Comparison of ENCODE assay signal across 15 cellular contexts in the genomic region with DNA sequence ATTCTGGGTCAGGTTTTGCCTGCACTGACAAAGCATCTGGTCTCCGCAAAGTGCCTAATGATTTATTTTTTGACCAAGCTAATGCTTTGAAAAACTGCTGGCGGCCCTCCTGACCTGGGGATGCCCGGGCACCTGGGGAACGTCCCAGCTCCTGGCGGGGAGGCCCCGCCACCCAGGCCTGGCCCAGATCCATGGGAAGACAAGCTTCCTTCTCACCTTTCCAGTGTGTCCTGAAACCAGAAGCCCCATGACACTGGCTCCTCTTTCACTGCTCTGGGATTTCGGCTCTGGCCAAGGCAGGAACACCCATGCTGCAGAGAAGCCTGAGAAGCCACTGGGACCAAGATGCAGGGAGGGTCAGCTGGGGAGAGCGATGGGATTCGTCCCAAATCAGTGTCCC.
A peak's percentile ranks its signal among the peaks of the same experiment; 100 is the strongest.
DNase-seq lines count a peak whose midpoint lies in the region; TF ChIP-seq lines count a peak whose summit lies in the region.
"Had no signal": no experiment of that assay in that cellular context is flagged by ENCODE, and none has a peak within 500 bp of the region (broad histone marks: within the 10 kb centered on the region; RNA-seq: fewer than 3 reads in every experiment).

No MANE protein-coding gene starts in this region.

- peaks cover 59% of the 10 kb centered on the region for H3K4me1 Mint-ChIP-seq in osteocyte (ENCODE audit: unreplicated experiment)

- no peak overlapping the region for H3K4me3 Mint-ChIP-seq in osteocyte (ENCODE audit: unreplicated experiment)
- H3K4me3 Mint-ChIP-seq: CD14-positive monocyte; CD4-positive, alpha-beta memory T cell; GM23338 had no signal

- H3K27me3 ChIP-seq in right atrium auricular region (no peaks in the 10 kb centered on the region), left ventricle myocardium inferior (ENCODE audit: low read depth) (no peaks in the 10 kb centered on the region), skeletal muscle tissue (ENCODE audit: control insufficient read depth in 3 of 3, insufficient read depth in 3 of 3, low read length in 3 of 3) (no peaks in the 10 kb centered on the region)
- H3K27me3 ChIP-seq: BLaER1 had no signal

- peak overlapping the region; percentile 91 to 96 for H3K27ac ChIP-seq in right atrium auricular region
- no peak overlapping the region for H3K27ac ChIP-seq in left ventricle myocardium inferior (replicated peaks)
- H3K27ac ChIP-seq in skeletal muscle tissue (ENCODE audit: low read depth, low read length), result peak overlapping the region; percentile 95
- H3K27ac ChIP-seq: BLaER1 had no signal

- H3K4me3 ChIP-seq in right atrium auricular region, result no peak overlapping the region
- H3K4me3 ChIP-seq in left ventricle myocardium inferior, result no peak overlapping the region
- H3K4me3 ChIP-seq in skeletal muscle tissue (ENCODE audit: low read length in 3 of 3), result peak overlapping the region in 2 of 3 donors; percentile 2 to 42
- H3K4me3 ChIP-seq: BLaER1, GM12878, GM23338 had no signal

- DNase-seq in right atrium auricular region (ENCODE audit: low spot score), result no peak
- no peak for DNase-seq in left ventricle myocardium inferior
- DNase-seq in osteocyte (ENCODE audit: extremely low spot score, unreplicated experiment), result no peak
- DNase-seq in stimulated activated CD4-positive, alpha-beta T cell treated with anti-CD3 and anti-CD28 coated beads, Interleukin-2, amount 100 ng/mL, for 24 hours, result no peak
- DNase-seq in NOMO-1 treated with dmso at 0.1 percent for 144 hours (lab: John Stamatoyannopoulos, UW; ENCODE audit: unreplicated experiment), result no peak
- no peak for DNase-seq in RKO (ENCODE audit: low spot score)
- DNase-seq: 8988T; CD4-positive, alpha-beta memory T cell; DMS53; DND-41 had no signal

- intact Hi-C loops in left ventricle myocardium inferior (cut with micrococcal nuclease), result no loop called here

- H3K36me3 Mint-ChIP-seq in osteocyte (ENCODE audit: unreplicated experiment), result no peaks in the 10 kb centered on the region
- H3K36me3 Mint-ChIP-seq: CD14-positive monocyte; CD4-positive, alpha-beta memory T cell had no signal

- H3K9me3 ChIP-seq in right atrium auricular region, result no peaks in the 10 kb centered on the region
- no peaks in the 10 kb centered on the region for H3K9me3 ChIP-seq in left ventricle myocardium inferior (replicated peaks)
- H3K9me3 ChIP-seq in skeletal muscle tissue (ENCODE audit: control insufficient read depth in 3 of 3, low read length in 3 of 3), result no peaks in the 10 kb centered on the region
- H3K9me3 ChIP-seq: BLaER1 had no signal

- peaks cover 0 to 41% of the 10 kb centered on the region in 2 donors for H3K4me1 ChIP-seq in right atrium auricular region
- peaks cover 32% of the 10 kb centered on the region for H3K4me1 ChIP-seq in left ventricle myocardium inferior
- peaks cover 44 to 56% (median 55%) of the 10 kb centered on the region in 3 donors for H3K4me1 ChIP-seq in skeletal muscle tissue (ENCODE audit: control insufficient read depth in 3 of 3, insufficient read depth in 3 of 3, low read length in 3 of 3)

- no peaks in the 10 kb centered on the region for H3K27me3 Mint-ChIP-seq in osteocyte (ENCODE audit: unreplicated experiment)

- H3K36me3 ChIP-seq in right atrium auricular region (no peaks in the 10 kb centered on the region), left ventricle myocardium inferior (no peaks in the 10 kb centered on the region), skeletal muscle tissue (ENCODE audit: control insufficient read depth in 3 of 3, insufficient read depth in 3 of 3, low read length in 3 of 3) (no peaks in the 10 kb centered on the region)
- H3K36me3 ChIP-seq: BLaER1 had no signal

- H3K9ac ChIP-seq in skeletal muscle tissue (ENCODE audit: low read depth in 1 of 3, low read length in 3 of 3), result peak overlapping the region in 2 of 3 donors; percentile 46 to 76
- H3K9ac ChIP-seq: BLaER1 had no signal

- no peaks in the 10 kb centered on the region for H3K9me3 Mint-ChIP-seq in osteocyte (ENCODE audit: unreplicated experiment)
- H3K9me3 Mint-ChIP-seq: CD4-positive, alpha-beta memory T cell; GM23338 had no signal

- H3K27ac Mint-ChIP-seq in osteocyte (ENCODE audit: unreplicated experiment), result peak overlapping the region; percentile 61
- H3K27ac Mint-ChIP-seq: CD14-positive monocyte; CD4-positive, alpha-beta memory T cell; GM23338 had no signal

- TF ChIP-seq CTCF in right atrium auricular region (IDR thresholded peaks at IDR 0.05), result no peak
- no peak for TF ChIP-seq CTCF in left ventricle myocardium inferior (IDR thresholded peaks at IDR 0.05; ENCODE audit: borderline replicate concordance)
- TF ChIP-seq CTCF in osteocyte (IDR thresholded peaks at IDR 0.05), result no peak

Comparison
In these comparisons a context has a peak if more than half of its experiments do, and no peak if none do; other contexts are left out.
1. H3K4me3 ChIP-seq: peak in skeletal muscle tissue (2 of 3); none in right atrium auricular region (0 of 2) and left ventricle myocardium inferior (single experiment).